8 cellular contexts compared by ENCODE assay signal in the genomic region with DNA sequence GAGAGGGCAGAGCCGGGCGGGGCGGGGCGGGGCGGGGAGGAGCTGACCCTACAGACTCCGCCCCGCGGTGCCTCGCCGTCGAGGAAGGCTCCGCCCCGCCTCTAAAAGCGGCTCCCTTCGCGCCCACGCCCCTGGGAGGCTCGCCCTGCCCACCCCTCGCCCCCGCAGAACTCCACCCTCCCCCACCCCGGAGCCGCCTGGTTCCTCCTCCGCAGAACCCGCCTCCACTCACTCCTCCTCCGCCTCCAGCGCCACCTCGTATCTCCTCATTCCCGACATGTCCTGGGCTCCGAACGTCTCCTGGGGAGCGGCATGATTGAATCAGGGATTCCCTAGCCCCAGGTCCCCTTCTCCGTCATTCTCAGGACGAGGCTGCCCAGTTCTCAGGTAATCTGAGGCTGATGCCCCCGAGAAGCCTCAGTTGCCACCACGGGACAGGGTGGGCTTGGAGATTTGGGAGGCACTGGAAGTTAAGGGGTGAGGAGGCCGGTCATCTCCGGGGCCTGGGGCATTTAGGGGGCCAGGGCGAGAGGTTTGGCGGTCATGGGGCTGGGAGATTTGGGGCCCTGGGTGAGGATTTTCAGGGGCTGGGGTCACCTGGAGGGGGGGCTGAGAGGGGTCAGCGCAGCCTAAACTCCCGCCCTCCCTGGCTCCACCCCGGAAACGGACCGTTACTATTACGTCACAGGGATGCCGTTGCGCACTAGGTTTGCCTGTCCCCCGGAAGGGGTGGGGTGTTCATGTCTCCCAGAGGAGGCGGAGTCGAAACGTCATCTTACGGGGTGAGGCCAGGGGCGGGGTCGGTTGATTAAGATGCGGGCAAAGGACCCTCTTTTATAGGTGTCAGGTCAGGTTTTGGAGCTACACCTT. TPM values are rescaled to one million over a fixed set of nuclear protein-coding genes. Genes with fewer than 3 reads are reported as not detected.
DNase-seq lines count a peak whose midpoint lies in the region; ATAC-seq and TF ChIP-seq lines count a peak whose summit lies in the region.

No MANE protein-coding gene starts in this region.

- TF ChIP-seq CTCF in GM06990 (IDR thresholded peaks at IDR 0.05; ENCODE audit: insufficient read depth, low read length, poor library complexity, severe bottlenecking) = no peak
- no peak for TF ChIP-seq CTCF in parathyroid adenoma (IDR thresholded peaks at IDR 0.05)
- peak in 1 of 6 experiments; percentile 30 for TF ChIP-seq CTCF in thyroid gland (IDR thresholded peaks at IDR 0.05)

- DNase-seq in GM06990 (ENCODE audit: extremely low read depth, insufficient read length) (peak; percentile 76), NCI-H1417 treated with DMSO at 0.1 percent for 48 hours (lab: John Stamatoyannopoulos, UW) (peak; percentile 31), T follicular helper cell (ENCODE audit: low read depth) (peak; percentile 88), cardiac septum (ENCODE audit: low spot score) (peak; percentile 98), thyroid gland (peak; percentile 96)

- H3K4me2 ChIP-seq in parathyroid adenoma (ENCODE audit: low read length) = peak overlapping the region; percentile 84

- H3K79me2 ChIP-seq in parathyroid adenoma = no peaks in the 10 kb centered on the region

- H3K27ac ChIP-seq in adipose tissue (ENCODE audit: low read depth, low read length) (peak overlapping the region; percentile 80), parathyroid adenoma (peak overlapping the region; percentile 100), thyroid gland (peak overlapping the region; percentile 94 to 99 (median 98))

- H3K4me3 ChIP-seq in GM06990 (replicated peaks; ENCODE audit: low read depth, low read length) (peak overlapping the region; percentile 76), parathyroid adenoma (ENCODE audit: low read depth, low read length) (peak overlapping the region; percentile 73), thyroid gland (replicated peaks in 1 of 3) (peak overlapping the region; percentile 29 to 73 (median 66))

- no peaks in the 10 kb centered on the region for H3K4me1 ChIP-seq in parathyroid adenoma
- peaks cover 4 to 19% of the 10 kb centered on the region in 2 donors for H3K4me1 ChIP-seq in thyroid gland

- WGBS in adipose tissue, 3 donors = 1 to 3% (median 2%) methylated on average over 50 to 55 of the region's 55 CpGs
- WGBS in thyroid gland, 2 donors = 2 to 4% methylated on average over 31 to 46 of the region's 55 CpGs

- H2AFZ ChIP-seq in parathyroid adenoma = peak overlapping the region; percentile 97

- H3K9me3 ChIP-seq in parathyroid adenoma (ENCODE audit: control insufficient read depth, low read length) (no peaks in the 10 kb centered on the region), thyroid gland (no peaks in the 10 kb centered on the region)

- H3K36me3 ChIP-seq in GM06990 (ENCODE audit: control insufficient read depth, insufficient read depth, low read length) = no peaks in the 10 kb centered on the region
- H3K36me3 ChIP-seq in parathyroid adenoma (ENCODE audit: control insufficient read depth, insufficient read depth, low read length) = no peaks in the 10 kb centered on the region
- no peaks in the 10 kb centered on the region for H3K36me3 ChIP-seq in thyroid gland

- peak overlapping the region; percentile 94 for H3K9ac ChIP-seq in parathyroid adenoma

- H3K27me3 ChIP-seq in GM06990 (replicated peaks; ENCODE audit: control insufficient read depth, insufficient read depth, low read length) (no peaks in the 10 kb centered on the region; the same call in 1 of the 2 replicates), parathyroid adenoma (ENCODE audit: control insufficient read depth, insufficient read depth, low read length) (no peaks in the 10 kb centered on the region), thyroid gland (no peaks in the 10 kb centered on the region)

- peak; percentile 65 for ATAC-seq in HG02678 (IDR thresholded peaks at IDR 0.05; ENCODE audit: unreplicated experiment)

- TF ChIP-seq POLR2A in thyroid gland (IDR thresholded peaks at IDR 0.05) = peak; percentile 82 to 86

- intact Hi-C loops in cardiac septum (cut with DNase I) (loop anchor here (5.0 kb wide), 1 partner anchor 37 kb away; no protein-coding TSS in a partner anchor), thyroid gland (cut with DNase I) (no loop called here)

RNA-seq across cellular contexts. Expression of a gene that starts 3.2 kb away (rescaled TPM):
- under 1 TPM in 2 of 3 donors, not detected in 1; 0.12 to 0.34 TPM for polyA plus RNA-seq in adipose tissue
- total RNA-seq in cardiac septum = not detected
- total RNA-seq in thyroid gland = 1 to 10 TPM in 1 of 4 donors, not detected in 3; 1.1 TPM

RNA-seq across cellular contexts. Expression of a gene that starts 13.6 kb away (rescaled TPM):
- 10 to 100 TPM in 2 of 3 donors, 1 to 10 TPM in 1; 5.3 to 43.3 (median 14.2) TPM for polyA plus RNA-seq in adipose tissue
- total RNA-seq in cardiac septum (59.4 TPM), thyroid gland (10 to 100 TPM; 43.8 to 89.9 (median 56.5) TPM)

RNA-seq across cellular contexts. Expression of a gene that starts 19.1 kb away (rescaled TPM):
- 10 to 100 TPM; 18.5 to 35.9 (median 26.6) TPM for polyA plus RNA-seq in adipose tissue
- 42.4 TPM for total RNA-seq in cardiac septum
- 10 to 100 TPM; 48.7 to 76.5 (median 57.1) TPM for total RNA-seq in thyroid gland

RNA-seq across cellular contexts. Expression of a gene that starts 25.5 kb away (rescaled TPM):
- polyA plus RNA-seq in adipose tissue = 1 to 10 TPM; 2.2 to 7.7 (median 3.4) TPM
- 0.62 TPM for total RNA-seq in cardiac septum
- 1 to 10 TPM in 2 of 4 donors, not detected in 2; 2.2 to 8.5 TPM for total RNA-seq in thyroid gland

RNA-seq across cellular contexts. Expression of a gene that starts 28.0 kb away (rescaled TPM):
- 10 to 100 TPM; 38.1 to 84.8 (median 48.0) TPM for polyA plus RNA-seq in adipose tissue
- 25.8 TPM for total RNA-seq in cardiac septum
- total RNA-seq in thyroid gland = 10 to 100 TPM; 48.6 to 89.7 (median 76.6) TPM

Comparison
In these comparisons a context has a peak if more than half of its experiments do, and no peak if none do; other contexts are left out.
1. Peak in every context shown above with its lines: DNase-seq, ATAC-seq, H3K4me3 ChIP-seq and H3K27ac ChIP-seq.
2. DNase-seq: peak in every context shown above with its lines; median percentile 98 in cardiac septum; 96 in thyroid gland; 88 in T follicular helper cell; 76 in GM06990; 31 in NCI-H1417 treated with DMSO at 0.1 percent for 48 hours.